In genomic region chr19:1361601-1362384, GRCh38 we compare ENCODE assay signal across 9 cellular contexts. TPM values are rescaled to one million over a fixed set of nuclear protein-coding genes. Genes with fewer than 3 reads are reported as not detected.
DNase-seq lines count a peak whose midpoint lies in the region; ATAC-seq and TF ChIP-seq lines count a peak whose summit lies in the region.
"Had no signal": no experiment of that assay in that cellular context is flagged by ENCODE, and none has a peak within 500 bp of the region (broad histone marks: within the 10 kb centered on the region; RNA-seq: fewer than 3 reads in every experiment).

No MANE protein-coding gene starts in this region.

- no peaks in the 10 kb centered on the region for H3K9me3 ChIP-seq in aorta (ENCODE audit: control insufficient read depth, low read length)

- H3K4me3 Mint-ChIP-seq in natural killer cell treated with Interleukin-12 subunit alpha and Interleukin-12 subunit beta and Interleukin-15 and Interleukin-18, amount 100 ng/mL, for 72 hours: no peak overlapping the region

- no peak for TF ChIP-seq CTCF in kidney epithelial cell (IDR thresholded peaks at IDR 0.05; ENCODE audit: insufficient read depth, low read length, poor library complexity, severe bottlenecking)

- no peaks in the 10 kb centered on the region for H3K4me1 ChIP-seq in aorta (ENCODE audit: control insufficient read depth in 1 of 2, insufficient read depth in 2 of 2, low read length in 2 of 2)

- no peak for ATAC-seq in Right ventricle myocardium inferior
- no peak for ATAC-seq in Right ventricle myocardium superior (ENCODE audit: poor library complexity)
- ATAC-seq in aorta (ENCODE audit: low FRiP score): peak; percentile 47
- no peak for ATAC-seq in natural killer cell treated with Interleukin-12 subunit alpha and Interleukin-12 subunit beta and Interleukin-15 and Interleukin-18, amount 100 ng/mL, for 72 hours

- H3K27me3 Mint-ChIP-seq in natural killer cell treated with Interleukin-12 subunit alpha and Interleukin-12 subunit beta and Interleukin-15 and Interleukin-18, amount 100 ng/mL, for 72 hours: no peaks in the 10 kb centered on the region
- H3K27me3 Mint-ChIP-seq: CD4-positive, CD25-positive, alpha-beta regulatory T cell had no signal

- H3K4me3 ChIP-seq in kidney epithelial cell (ENCODE audit: low read depth, low read length): no peak overlapping the region
- peak overlapping the region in 1 of 2 donors; percentile 16 for H3K4me3 ChIP-seq in aorta (ENCODE audit: low read length in 2 of 2)

- 64 to 68% methylated on average over 30 of the region's 30 CpGs for WGBS in aorta, 2 donors

- DNase-seq in Right ventricle myocardium inferior (ENCODE audit: missing footprints) (peak; percentile 66), Right ventricle myocardium superior (no peak), brain pericyte (ENCODE audit: low read depth, low spot score) (peak; percentile 44), kidney epithelial cell (ENCODE audit: low read depth) (peak; percentile 42), aorta (no peak), NCI-H2196 (lab: John Stamatoyannopoulos, UW; ENCODE audit: unreplicated experiment) (no peak), iPS-NIHi7 (ENCODE audit: extremely low spot score) (no peak)
- no peak for DNase-seq in natural killer cell treated with Interleukin-12 subunit alpha and Interleukin-12 subunit beta and Interleukin-15 and Interleukin-18, amount 100 ng/mL, for 72 hours (ENCODE audit: low spot score)
- DNase-seq: CD4-positive, CD25-positive, alpha-beta regulatory T cell had no signal

- intact Hi-C loops in Right ventricle myocardium inferior (cut with DNase I): no loop called here
- intact Hi-C loops in Right ventricle myocardium superior (cut with DNase I): no loop called here
- intact Hi-C loops in aorta (cut with DNase I): no loop called here

- H3K27me3 ChIP-seq in kidney epithelial cell (ENCODE audit: control insufficient read depth, insufficient read depth, low read length): no peaks in the 10 kb centered on the region
- H3K27me3 ChIP-seq in aorta (ENCODE audit: control insufficient read depth in 1 of 2, insufficient read depth in 2 of 2, low read length in 1 of 2): no peaks in the 10 kb centered on the region

- H3K27ac ChIP-seq in aorta (ENCODE audit: low read depth in 1 of 2, low read length in 2 of 2): peak overlapping the region in 1 of 2 donors; percentile 0

- no peak overlapping the region for H3K27ac Mint-ChIP-seq in natural killer cell treated with Interleukin-12 subunit alpha and Interleukin-12 subunit beta and Interleukin-15 and Interleukin-18, amount 100 ng/mL, for 72 hours

- H3K4me1 Mint-ChIP-seq in natural killer cell treated with Interleukin-12 subunit alpha and Interleukin-12 subunit beta and Interleukin-15 and Interleukin-18, amount 100 ng/mL, for 72 hours (ENCODE audit: low read depth in 2 of 2): peaks cover 30 to 32% of the 10 kb centered on the region in 2 donors

- H3K36me3 ChIP-seq in kidney epithelial cell (ENCODE audit: control insufficient read depth, insufficient read depth, low read length) (peaks cover 4% of the 10 kb centered on the region), aorta (ENCODE audit: control insufficient read depth in 1 of 2, insufficient read depth in 2 of 2, low read length in 1 of 2) (peaks cover 0 to 3% of the 10 kb centered on the region in 2 donors)

- H3K9me3 Mint-ChIP-seq in natural killer cell treated with Interleukin-12 subunit alpha and Interleukin-12 subunit beta and Interleukin-15 and Interleukin-18, amount 100 ng/mL, for 72 hours: no peaks in the 10 kb centered on the region
- H3K9me3 Mint-ChIP-seq: CD4-positive, CD25-positive, alpha-beta regulatory T cell had no signal

- peaks cover 11% of the 10 kb centered on the region for H3K36me3 Mint-ChIP-seq in natural killer cell treated with Interleukin-12 subunit alpha and Interleukin-12 subunit beta and Interleukin-15 and Interleukin-18, amount 100 ng/mL, for 72 hours

RNA-seq across cellular contexts. Expression of gene NDUFS7, which starts 21.9 kb away (rescaled TPM):
- 443 TPM for total RNA-seq in Right ventricle myocardium inferior
- 461 TPM for total RNA-seq in Right ventricle myocardium superior
- 165 and 189 TPM in 2 replicates for total RNA-seq in kidney epithelial cell
- 10 to 100 TPM; 47.7 to 47.8 TPM for total RNA-seq in aorta
- polyA plus RNA-seq in aorta: 100 to 1,000 TPM in 1 of 2 donors, 10 to 100 TPM in 1; 72.6 to 105 TPM
- 10 to 100 TPM; 89.1 to 89.5 TPM for total RNA-seq in natural killer cell treated with Interleukin-12 subunit alpha and Interleukin-12 subunit beta and Interleukin-15 and Interleukin-18, amount 100 ng/mL, for 72 hours

RNA-seq across cellular contexts. Expression of gene GAMT, which starts 39.5 kb away (rescaled TPM):
- total RNA-seq in Right ventricle myocardium inferior (85.8 TPM), Right ventricle myocardium superior (93.5 TPM), kidney epithelial cell (17.5 and 20.3 TPM in 2 replicates), aorta (10 to 100 TPM in 1 of 2 donors, 1 to 10 TPM in 1; 7.9 to 16.1 TPM)
- polyA plus RNA-seq in aorta: 10 to 100 TPM; 21.2 to 40.2 TPM
- total RNA-seq in natural killer cell treated with Interleukin-12 subunit alpha and Interleukin-12 subunit beta and Interleukin-15 and Interleukin-18, amount 100 ng/mL, for 72 hours: 10 to 100 TPM in 1 of 2 donors, 1 to 10 TPM in 1; 5.2 to 15.6 TPM

RNA-seq across cellular contexts. Expression of gene DAZAP1, which starts 45.6 kb away (rescaled TPM):
- total RNA-seq in Right ventricle myocardium inferior (88.4 TPM), Right ventricle myocardium superior (82.9 TPM), kidney epithelial cell (74.5 and 77.0 TPM in 2 replicates), aorta (10 to 100 TPM; 75.2 to 77.9 TPM)
- 10 to 100 TPM; 44.8 to 79.0 TPM for polyA plus RNA-seq in aorta
- 100 to 1,000 TPM; 233 to 282 TPM for total RNA-seq in natural killer cell treated with Interleukin-12 subunit alpha and Interleukin-12 subunit beta and Interleukin-15 and Interleukin-18, amount 100 ng/mL, for 72 hours

Comparison
In these comparisons a context has a peak if more than half of its experiments do, and no peak if none do; other contexts are left out.
1. DNase-seq: peak in Right ventricle myocardium inferior (single experiment), brain pericyte (single experiment) and kidney epithelial cell (single experiment); none in Right ventricle myocardium superior (single experiment), aorta (0 of 2), NCI-H2196 (single experiment), iPS-NIHi7 (single experiment) and natural killer cell treated with Interleukin-12 subunit alpha and Interleukin-12 subunit beta and Interleukin-15 and Interleukin-18, amount 100 ng/mL, for 72 hours (single experiment).